ENCODE assay signal across 1 cellular context in the genomic region with DNA sequence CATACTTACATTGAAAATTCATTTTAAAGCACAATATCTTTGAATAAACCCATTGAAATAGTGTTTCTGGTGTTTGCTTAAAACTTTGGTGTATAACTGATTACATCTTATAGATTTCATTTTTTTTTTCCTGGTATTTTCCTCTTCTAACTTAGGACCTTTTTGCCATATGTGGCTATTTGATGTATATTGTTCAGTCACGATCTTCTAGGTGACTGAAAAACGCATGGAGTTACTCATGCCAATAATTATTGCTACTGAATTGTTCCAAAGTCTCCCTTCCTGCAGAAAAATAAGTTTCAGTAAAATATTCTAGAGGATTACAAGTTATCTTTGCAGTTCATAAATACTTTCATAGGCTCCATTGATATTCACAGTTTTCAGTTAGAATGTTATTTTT.
TF ChIP-seq lines count a peak whose summit lies in the region.

No MANE protein-coding gene starts in this region.

TF ChIP-seq in SK-N-SH, 30 proteins besides CTCF, POLR2A, EP300 and RAD21:
- TF ChIP-seq JUND (IDR thresholded peaks at IDR 0.05) (no peak), SIN3A (IDR thresholded peaks at IDR 0.05; ENCODE audit: borderline replicate concordance, low read depth, low read length) (no peak), MXI1 (IDR thresholded peaks at IDR 0.05; ENCODE audit: low read depth, low read length) (no peak), CHD2 (IDR thresholded peaks at IDR 0.05; ENCODE audit: low read length, partially characterized antibody) (no peak), FOSL2 (IDR thresholded peaks at IDR 0.05; ENCODE audit: borderline replicate concordance, low read depth) (no peak), TCF12 (IDR thresholded peaks at IDR 0.05) (no peak)
